In genomic region chr6:27091661-27092315, GRCh38 we compare ENCODE assay signal across 8 cellular contexts.
DNase-seq lines count a peak whose midpoint lies in the region; ATAC-seq, FAIRE-seq and TF ChIP-seq lines count a peak whose summit lies in the region.

No MANE protein-coding gene starts in this region.

- H3K36me3 Mint-ChIP-seq in T-helper 17 cell (ENCODE audit: low read depth) = peaks cover 4% of the 10 kb centered on the region

- H3K4me3 ChIP-seq in epithelial cell of proximal tubule (ENCODE audit: low read depth, low read length) = peak overlapping the region; percentile 55
- peak overlapping the region; percentile 7 for H3K4me3 ChIP-seq in psoas muscle

- peaks cover 72% of the 10 kb centered on the region for H3K27me3 Mint-ChIP-seq in T-helper 17 cell

- FAIRE-seq in GM18507 (lab: Jason Lieb, UNC) = peak; percentile 87

- no peak for ATAC-seq in T-helper 17 cell
- no peak for ATAC-seq in psoas muscle
- no peak for ATAC-seq in HG03565 (IDR thresholded peaks at IDR 0.05; ENCODE audit: unreplicated experiment)
- ATAC-seq in GM19452 (IDR thresholded peaks at IDR 0.05; ENCODE audit: unreplicated experiment) = no peak

- H3K4me3 Mint-ChIP-seq in T-helper 17 cell = peak overlapping the region; percentile 60

- H3K4me1 ChIP-seq in psoas muscle = no peaks in the 10 kb centered on the region

- in situ Hi-C loops in KBM-7 (cut with MboI; ENCODE audit: low pct_unique_long_range_greater_than_20kb, low sequenced_read_pairs) = no loop called here

- H3K36me3 ChIP-seq in psoas muscle (ENCODE audit: insufficient read depth in 1 of 2, low read depth in 1 of 2) = no peaks in the 10 kb centered on the region

- no peak overlapping the region for H3K27ac ChIP-seq in psoas muscle

- H3K9me3 ChIP-seq in T-helper 17 cell (ENCODE audit: control insufficient read depth, low read length, poor library complexity, severe bottlenecking) (peaks cover 6% of the 10 kb centered on the region), psoas muscle (no peaks in the 10 kb centered on the region)

- H3K27ac Mint-ChIP-seq in T-helper 17 cell = no peak overlapping the region

- 2 to 3% (median 2%) methylated on average over 27 of the region's 27 CpGs for WGBS in psoas muscle, 3 donors

- intact Hi-C loops in psoas muscle (cut with DNase I) = no loop called here

- DNase-seq in AG08395 (ENCODE audit: low spot score) (peak; percentile 82), GM18507 (ENCODE audit: extremely low spot score, insufficient read length, low read depth) (peak; percentile 22), KBM-7 (peak; percentile 83), T-helper 17 cell (no peak), epithelial cell of proximal tubule (ENCODE audit: low read depth) (peak; percentile 30), psoas muscle (no peak)

- peaks cover 3 to 56% (median 14%) of the 10 kb centered on the region in 3 donors for H3K27me3 ChIP-seq in psoas muscle (ENCODE audit: insufficient read depth in 3 of 3, low read length in 2 of 3)

- peaks cover 10% of the 10 kb centered on the region for H3K4me1 Mint-ChIP-seq in T-helper 17 cell

- no peak for TF ChIP-seq CTCF in epithelial cell of proximal tubule (conservative IDR thresholded peaks at IDR 0.05; ENCODE audit: low read depth, low read length)
- TF ChIP-seq CTCF in psoas muscle (IDR thresholded peaks at IDR 0.05) = no peak

Comparison
In these comparisons a context has a peak if more than half of its experiments do, and no peak if none do; other contexts are left out.
1. DNase-seq: peak in AG08395 (single experiment), GM18507 (single experiment), KBM-7 (single experiment) and epithelial cell of proximal tubule (single experiment); none in T-helper 17 cell (0 of 3) and psoas muscle (0 of 2).